19 cellular contexts compared by ENCODE assay signal in the genomic region with DNA sequence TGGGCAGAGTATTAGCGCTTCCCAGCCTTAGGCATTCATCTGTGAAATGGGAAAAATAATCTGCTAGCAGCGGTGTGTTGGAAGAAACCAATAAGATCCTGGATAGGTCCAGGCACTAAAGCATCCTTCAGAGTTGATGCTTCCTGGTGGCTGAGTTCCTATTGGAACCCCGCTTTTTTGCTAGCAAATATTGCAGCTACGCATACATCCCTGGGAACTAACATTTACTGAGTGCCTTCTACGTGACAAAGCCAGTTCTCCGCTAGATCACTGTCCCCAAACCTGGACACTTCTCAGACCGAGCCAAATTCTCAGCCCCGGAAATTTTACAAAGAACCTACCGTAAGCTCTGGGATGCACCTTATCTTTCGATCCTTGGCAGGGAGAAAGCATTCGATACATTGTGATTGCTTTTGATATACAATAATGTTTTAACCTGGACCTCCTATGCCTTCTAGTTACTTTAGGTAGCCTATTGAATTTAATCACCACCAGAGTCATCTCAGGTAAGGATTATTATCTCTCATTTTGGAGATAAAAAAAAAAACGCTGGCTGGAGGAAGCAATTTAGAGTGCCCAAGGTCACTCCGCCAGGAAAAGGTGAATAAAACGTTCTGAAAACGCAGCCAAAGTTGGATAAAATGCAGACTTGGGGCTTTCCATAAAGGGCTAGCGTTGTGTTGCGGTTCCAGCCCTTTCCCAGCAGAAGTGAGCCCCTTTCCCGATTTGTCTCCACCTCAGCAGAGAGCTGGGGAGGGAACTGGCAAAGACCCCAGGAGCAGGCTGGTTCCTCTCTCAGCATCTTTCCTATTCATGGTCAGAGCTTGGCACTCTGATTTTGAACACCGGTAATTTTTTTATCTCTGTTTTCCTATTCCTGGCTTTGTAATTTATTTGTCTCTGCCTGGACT. TPM values are rescaled to one million over a fixed set of nuclear protein-coding genes. Genes with fewer than 3 reads are reported as not detected.
DNase-seq lines count a peak whose midpoint lies in the region; ATAC-seq and TF ChIP-seq lines count a peak whose summit lies in the region.
"Had no signal": no experiment of that assay in that cellular context is flagged by ENCODE, and none has a peak within 500 bp of the region (broad histone marks: within the 10 kb centered on the region; RNA-seq: fewer than 3 reads in every experiment).

No MANE protein-coding gene starts in this region.

- H3K4me3 ChIP-seq in mammary epithelial cell (replicated peaks in 1 of 3; ENCODE audit: insufficient read depth in 1 of 3, low read depth in 2 of 3, low read length in 3 of 3), result no peak overlapping the region
- peak overlapping the region in 2 of 3 donors; percentile 52 to 56 for H3K4me3 ChIP-seq in skeletal muscle tissue (ENCODE audit: low read length in 3 of 3)

- H3K9me3 Mint-ChIP-seq in activated T-cell treated with anti-CD3 and anti-CD28 coated beads, Interleukin-2, amount 50 U/mL, for 72 hours, result no peaks in the 10 kb centered on the region
- H3K9me3 Mint-ChIP-seq in stimulated activated naive B cell treated with anti-CD40 and anti-IgM and Interleukin-4, amounts not matched to agents 10 μg/mL and 1 μg/mL and 100 μg/mL, for 72 hours, result no peaks in the 10 kb centered on the region
- H3K9me3 Mint-ChIP-seq in T-helper 2 cell treated with Interferon-gamma antibody and Interleukin-4, amounts not matched to agents 5 μg/mL and 100 μg/mL, for 36 hours, result no peaks in the 10 kb centered on the region

- H3K79me2 ChIP-seq in mammary epithelial cell (ENCODE audit: insufficient read depth, low read length), result peaks cover 12% of the 10 kb centered on the region

- H3K27ac ChIP-seq in mammary epithelial cell (ENCODE audit: insufficient read depth, low read depth, low read length) (no peak overlapping the region), skeletal muscle tissue (ENCODE audit: low read depth, low read length) (no peak overlapping the region)
- H3K27ac ChIP-seq: adrenal gland, prostate gland had no signal

- in situ Hi-C loops in mammary epithelial cell (cut with MboI; ENCODE audit: low sequenced_read_pairs in 2 of 2), result no loop called here

- intact Hi-C loops in mammary epithelial cell (cut with micrococcal nuclease), result loop anchor here (10.0 kb wide), 1 partner anchor 1107 kb away; a partner anchor contains a TSS

- DNase-seq in activated T-cell treated with anti-CD3 and anti-CD28 coated beads, Interleukin-2, amount 50 U/mL, for 72 hours, result no peak
- no peak for DNase-seq in activated T-cell treated with anti-CD3 and anti-CD28 coated beads for 4 hours
- DNase-seq in mammary epithelial cell, result no peak
- peak; percentile 49 for DNase-seq in mesenteric fat pad (ENCODE audit: low spot score)
- no peak for DNase-seq in stimulated activated naive B cell treated with anti-CD40 and anti-IgM and Interleukin-4, amounts not matched to agents 10 μg/mL and 1 μg/mL and 100 μg/mL, for 72 hours
- no peak for DNase-seq in EL
- no peak for DNase-seq in T-helper 2 cell treated with Interferon-gamma antibody and Interleukin-4, amounts not matched to agents 5 μg/mL and 100 μg/mL, for 36 hours (ENCODE audit: low spot score)
- DNase-seq: activated T-cell treated with anti-CD3 and anti-CD28 coated beads, Interleukin-2, amount 50 U/mL, for 48 hours; adrenal gland; CD4-positive, CD25-positive, alpha-beta regulatory T cell; HFFc6; midbrain; MM.1S; NCI-H2081; NCI-H748 treated with DMSO at 0.1 percent for 48 hours; stimulated activated CD4-positive, alpha-beta T cell treated with anti-CD3 and anti-CD28 coated beads, Interleukin-1b, Interleukin-23, amount 100 ng/mL, for 48 hours had no signal

- peaks cover 10% of the 10 kb centered on the region for H3K4me1 Mint-ChIP-seq in activated T-cell treated with anti-CD3 and anti-CD28 coated beads, Interleukin-2, amount 50 U/mL, for 72 hours (ENCODE audit: low read depth)
- peaks cover 4 to 9% of the 10 kb centered on the region in 2 donors for H3K4me1 Mint-ChIP-seq in stimulated activated naive B cell treated with anti-CD40 and anti-IgM and Interleukin-4, amounts not matched to agents 10 μg/mL and 1 μg/mL and 100 μg/mL, for 72 hours
- H3K4me1 Mint-ChIP-seq in T-helper 2 cell treated with Interferon-gamma antibody and Interleukin-4, amounts not matched to agents 5 μg/mL and 100 μg/mL, for 36 hours (ENCODE audit: low read depth), result peaks cover 3% of the 10 kb centered on the region

- no peak for TF ChIP-seq CTCF in mammary epithelial cell (conservative IDR thresholded peaks at IDR 0.05 in 1 of 2, IDR thresholded peaks at IDR 0.05 in 1 of 2; ENCODE audit: extremely low read depth in 1 of 2, insufficient read depth in 1 of 2, low read depth in 1 of 2, low read length in 2 of 2)

- dilution Hi-C loops in mammary epithelial cell (cut with HindIII; ENCODE audit: low sequenced_read_pairs), result no loop called here

- H3K4me1 ChIP-seq in mammary epithelial cell (ENCODE audit: insufficient read depth, low read length), result peaks cover 6% of the 10 kb centered on the region
- peaks cover 9 to 22% (median 21%) of the 10 kb centered on the region in 3 donors for H3K4me1 ChIP-seq in skeletal muscle tissue (ENCODE audit: control insufficient read depth in 3 of 3, insufficient read depth in 3 of 3, low read length in 3 of 3)
- H3K4me1 ChIP-seq: adrenal gland, prostate gland had no signal

- CTCF ChIA-PET in mammary epithelial cell (lab: Charles Lee; ENCODE audit: low non-redundant PET), result no interaction called here

- peaks cover 81% of the 10 kb centered on the region for H3K27me3 Mint-ChIP-seq in activated T-cell treated with anti-CD3 and anti-CD28 coated beads, Interleukin-2, amount 50 U/mL, for 72 hours (ENCODE audit: low read depth)
- peaks cover 50 to 83% of the 10 kb centered on the region in 2 donors for H3K27me3 Mint-ChIP-seq in stimulated activated naive B cell treated with anti-CD40 and anti-IgM and Interleukin-4, amounts not matched to agents 10 μg/mL and 1 μg/mL and 100 μg/mL, for 72 hours
- peaks cover 82% of the 10 kb centered on the region for H3K27me3 Mint-ChIP-seq in T-helper 2 cell treated with Interferon-gamma antibody and Interleukin-4, amounts not matched to agents 5 μg/mL and 100 μg/mL, for 36 hours (ENCODE audit: low read depth)

- H3K36me3 ChIP-seq in mammary epithelial cell (ENCODE audit: insufficient read depth, low read length), result no peaks in the 10 kb centered on the region
- H3K36me3 ChIP-seq in skeletal muscle tissue (ENCODE audit: control insufficient read depth in 3 of 3, insufficient read depth in 3 of 3, low read length in 3 of 3), result no peaks in the 10 kb centered on the region
- H3K36me3 ChIP-seq: adrenal gland, prostate gland had no signal

- H2AFZ ChIP-seq in mammary epithelial cell (ENCODE audit: low read depth, low read length), result peak overlapping the region; percentile 56

- ATAC-seq in activated T-cell treated with anti-CD3 and anti-CD28 coated beads, Interleukin-2, amount 50 U/mL, for 72 hours (replicated peaks in 1 of 2), result no peak
- no peak for ATAC-seq in stimulated activated naive B cell treated with anti-CD40 and anti-IgM and Interleukin-4, amounts not matched to agents 10 μg/mL and 1 μg/mL and 100 μg/mL, for 72 hours (replicated peaks)

- H3K27me3 ChIP-seq in mammary epithelial cell (ENCODE audit: insufficient read depth, low read length) (peaks cover 18% of the 10 kb centered on the region), skeletal muscle tissue (ENCODE audit: control insufficient read depth in 3 of 3, insufficient read depth in 3 of 3, low read length in 3 of 3) (peaks cover 69 to 75% (median 73%) of the 10 kb centered on the region in 3 donors)

- peak overlapping the region; percentile 64 for H3K4me2 ChIP-seq in mammary epithelial cell (ENCODE audit: insufficient read depth, low read depth, low read length)

- H3K9me3 ChIP-seq in mammary epithelial cell (replicated peaks; ENCODE audit: insufficient read depth, low read length) (no peaks in the 10 kb centered on the region), skeletal muscle tissue (ENCODE audit: control insufficient read depth in 3 of 3, low read length in 3 of 3) (no peaks in the 10 kb centered on the region)
- H3K9me3 ChIP-seq: adrenal gland, prostate gland had no signal

- H3K4me3 Mint-ChIP-seq in activated T-cell treated with anti-CD3 and anti-CD28 coated beads, Interleukin-2, amount 50 U/mL, for 72 hours, result peak overlapping the region; percentile 20 to 29
- H3K4me3 Mint-ChIP-seq in stimulated activated naive B cell treated with anti-CD40 and anti-IgM and Interleukin-4, amounts not matched to agents 10 μg/mL and 1 μg/mL and 100 μg/mL, for 72 hours, result no peak overlapping the region
- no peak overlapping the region for H3K4me3 Mint-ChIP-seq in T-helper 2 cell treated with Interferon-gamma antibody and Interleukin-4, amounts not matched to agents 5 μg/mL and 100 μg/mL, for 36 hours
- H3K4me3 Mint-ChIP-seq: CD4-positive, CD25-positive, alpha-beta regulatory T cell; dendritic cell treated with granulocyte-macrophage colony-stimulating factor and Interleukin-4, amounts not matched to agents 40 ng/mL and 50 ng/mL, for 4 days; HFFc6 had no signal

- no peak overlapping the region for H3K9ac ChIP-seq in mammary epithelial cell (ENCODE audit: insufficient read depth, low read length)
- no peak overlapping the region for H3K9ac ChIP-seq in skeletal muscle tissue (ENCODE audit: low read depth in 1 of 3, low read length in 3 of 3)

- H4K20me1 ChIP-seq in mammary epithelial cell (ENCODE audit: insufficient read depth, low read length), result no peaks in the 10 kb centered on the region

- 89% methylated on average over 11 of the region's 19 CpGs for WGBS in mammary epithelial cell (ENCODE audit: low coverage, missing lambda C conversion rate)

- H3K36me3 Mint-ChIP-seq in activated T-cell treated with anti-CD3 and anti-CD28 coated beads, Interleukin-2, amount 50 U/mL, for 72 hours (ENCODE audit: insufficient read depth in 2 of 2), result no peaks in the 10 kb centered on the region
- peaks cover 3% of the 10 kb centered on the region in 2 donors for H3K36me3 Mint-ChIP-seq in stimulated activated naive B cell treated with anti-CD40 and anti-IgM and Interleukin-4, amounts not matched to agents 10 μg/mL and 1 μg/mL and 100 μg/mL, for 72 hours
- H3K36me3 Mint-ChIP-seq in T-helper 2 cell treated with Interferon-gamma antibody and Interleukin-4, amounts not matched to agents 5 μg/mL and 100 μg/mL, for 36 hours (ENCODE audit: low read depth), result no peaks in the 10 kb centered on the region
- H3K36me3 Mint-ChIP-seq: CD4-positive, CD25-positive, alpha-beta regulatory T cell had no signal

- no peak overlapping the region for H3K27ac Mint-ChIP-seq in activated T-cell treated with anti-CD3 and anti-CD28 coated beads, Interleukin-2, amount 50 U/mL, for 72 hours
- H3K27ac Mint-ChIP-seq in stimulated activated naive B cell treated with anti-CD40 and anti-IgM and Interleukin-4, amounts not matched to agents 10 μg/mL and 1 μg/mL and 100 μg/mL, for 72 hours, result no peak overlapping the region
- H3K27ac Mint-ChIP-seq in T-helper 2 cell treated with Interferon-gamma antibody and Interleukin-4, amounts not matched to agents 5 μg/mL and 100 μg/mL, for 36 hours, result no peak overlapping the region
- H3K27ac Mint-ChIP-seq: CD4-positive, CD25-positive, alpha-beta regulatory T cell; dendritic cell treated with granulocyte-macrophage colony-stimulating factor and Interleukin-4, amounts not matched to agents 40 ng/mL and 50 ng/mL, for 4 days; HFFc6 had no signal

- BruUV-seq in mammary epithelial cell (replicated peaks; lab: Mats Ljungman, UMichigan), result no TSS peak

RNA-seq across cellular contexts. Expression of a gene that starts 2.6 kb away (rescaled TPM):
- under 1 TPM; 0.28 to 0.38 TPM for total RNA-seq in activated T-cell treated with anti-CD3 and anti-CD28 coated beads, Interleukin-2, amount 50 U/mL, for 72 hours
- total RNA-seq in mammary epithelial cell (1 to 10 TPM; 2.0 to 3.3 TPM), mesenteric fat pad (1.8 TPM), skeletal muscle tissue (not detected)
- 3.9 TPM for polyA plus RNA-seq in mammary epithelial cell
- polyA minus RNA-seq in mammary epithelial cell, result 0.36 TPM
- total RNA-seq: HFFc6 had no signal
- polyA plus RNA-seq: CD4-positive, CD25-positive, alpha-beta regulatory T cell had no signal

Comparison
In these comparisons a context has a peak if more than half of its experiments do, and no peak if none do; other contexts are left out.
1. H3K4me3 Mint-ChIP-seq: peak in activated T-cell treated with anti-CD3 and anti-CD28 coated beads, Interleukin-2, amount 50 U/mL, for 72 hours (2 of 2); none in stimulated activated naive B cell treated with anti-CD40 and anti-IgM and Interleukin-4, amounts not matched to agents 10 μg/mL and 1 μg/mL and 100 μg/mL, for 72 hours (0 of 2) and T-helper 2 cell treated with Interferon-gamma antibody and Interleukin-4, amounts not matched to agents 5 μg/mL and 100 μg/mL, for 36 hours (single experiment).
2. H3K4me3 ChIP-seq: peak in skeletal muscle tissue (2 of 3); none in mammary epithelial cell (0 of 3).